In the genomic region with DNA sequence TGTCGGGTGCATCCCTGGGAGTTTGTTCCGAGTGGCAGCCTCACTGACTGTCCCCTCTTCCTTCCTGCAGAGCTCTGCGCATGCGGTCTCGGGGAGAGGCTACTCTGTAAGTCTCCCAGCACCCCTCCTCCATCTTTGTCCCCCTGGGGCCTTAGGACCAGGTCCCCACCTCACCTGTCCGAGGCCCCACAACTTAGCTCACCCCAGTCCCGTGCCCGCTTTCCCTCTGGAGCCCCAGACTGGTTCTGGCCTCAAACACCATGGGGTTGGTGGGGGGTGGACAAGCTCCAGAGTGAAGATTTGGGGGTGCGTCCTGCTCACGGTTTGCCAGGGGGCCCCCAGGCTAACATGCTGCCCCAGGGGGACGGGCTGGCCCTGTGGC, we compare ENCODE assay signal across 26 cellular contexts.
"Had no signal": no experiment of that assay in that cellular context is flagged by ENCODE, and none has a peak within 500 bp of the region (broad histone marks: within the 10 kb centered on the region; RNA-seq: fewer than 3 reads in every experiment).

No MANE protein-coding gene starts in this region.

- H3K4me2 ChIP-seq: neural progenitor cell had no signal

- H3K36me3 ChIP-seq: neural progenitor cell, ovary, right lobe of liver, thoracic aorta, thyroid gland, vagina had no signal

- H3K9ac ChIP-seq: neural progenitor cell, parathyroid adenoma had no signal

- H3K4me3 ChIP-seq: neural progenitor cell, ovary, psoas muscle, right lobe of liver, sigmoid colon, stomach, thoracic aorta, thyroid gland, tibial nerve, upper lobe of left lung, vagina had no signal

- DNase-seq: natural killer cell; nucleus accumbens; ovary; posterior cingulate gyrus; psoas muscle; right cardiac atrium; right lobe of liver; sigmoid colon; small intestine; stimulated activated CD4-positive, alpha-beta T cell treated with anti-CD3 and anti-CD28 coated beads, Interleukin-15, amount 100 ng/mL, for 24 hours; stimulated activated CD4-positive, alpha-beta T cell treated with anti-CD3 and anti-CD28 coated beads, Interleukin-2, amount 100 ng/mL, for 24 hours; stimulated activated CD4-positive, alpha-beta T cell treated with anti-CD3 and anti-CD28 coated beads, Interleukin-2, amount 100 ng/mL, for 48 hours; stimulated activated CD4-positive, alpha-beta T cell treated with anti-CD3 and anti-CD28 coated beads, Interleukin-4, amount 100 ng/mL, for 24 hours; stimulated activated naive B cell treated with anti-CD40 and anti-IgM and Interleukin-4, amounts not matched to agents 10 μg/mL and 1 μg/mL and 100 μg/mL, for 72 hours; stimulated activated naive CD4-positive, alpha-beta T cell treated with Interleukin-2 at 50 U/mL for 16 hours; stomach; thyroid gland; trophoblast cell had no signal

- H3K27me3 ChIP-seq: neural progenitor cell, neutrophil, ovary, right lobe of liver, sigmoid colon, stomach, thyroid gland, tibial nerve, upper lobe of left lung, vagina had no signal

- H3K27ac ChIP-seq: neural progenitor cell, neutrophil, ovary, parathyroid adenoma, psoas muscle, right lobe of liver, sigmoid colon, stomach, thoracic aorta, thyroid gland, tibial nerve, upper lobe of left lung, vagina had no signal

- H3K4me1 ChIP-seq: parathyroid adenoma, right lobe of liver had no signal

- H3K9me3 ChIP-seq: neutrophil, ovary, psoas muscle, right lobe of liver, sigmoid colon, thoracic aorta, thyroid gland, upper lobe of left lung, vagina had no signal

- H2AFZ ChIP-seq: neural progenitor cell, parathyroid adenoma had no signal

- ATAC-seq: natural killer cell; psoas muscle; right cardiac atrium; right lobe of liver; stimulated activated effector memory CD8-positive, alpha-beta T cell treated with anti-CD3 and anti-CD28 coated beads, Interleukin-12 subunit alpha, Interleukin-12 subunit beta, amount 100 ng/mL, for 72 hours; stimulated activated naive B cell treated with anti-CD40 and anti-IgM and Interleukin-4, amounts not matched to agents 10 μg/mL and 1 μg/mL and 100 μg/mL, for 72 hours had no signal
